In genomic region chr4:82428969-82429727, GRCh38 we compare ENCODE assay signal across 1 cellular context.
TF ChIP-seq lines count a peak whose summit lies in the region.

No MANE protein-coding gene starts in this region.

TF ChIP-seq in K562, 482 proteins besides CTCF, POLR2A, EP300 and RAD21 (continued from another document and continues in another):
- TF ChIP-seq MXD1 (CRISPR knock-in tag; IDR thresholded peaks at IDR 0.05; ENCODE audit: borderline replicate concordance, poor library complexity, severe bottlenecking) (peak; percentile 25), RNF2 (IDR thresholded peaks at IDR 0.05) (no peak), GTF2E2 (tag; IDR thresholded peaks at IDR 0.05) (peak; percentile 93), CHD7 (IDR thresholded peaks at IDR 0.05; ENCODE audit: low read depth, low read length) (no peak), POLR2AphosphoS5 (IDR thresholded peaks at IDR 0.05; ENCODE audit: control insufficient read depth, insufficient read depth, low read depth, low read length) (peak; percentile 97), ZNF316 (IDR thresholded peaks at IDR 0.05) (no peak), XRCC4 (IDR thresholded peaks at IDR 0.05; ENCODE audit: extremely low read depth, insufficient read depth, insufficient read length) (no peak), DDX20 (tag; IDR thresholded peaks at IDR 0.05; ENCODE audit: low read depth) (no peak), NCOR1 (IDR thresholded peaks at IDR 0.05) (peak; percentile 60), MTA2 (IDR thresholded peaks at IDR 0.05; ENCODE audit: low read depth) (no peak), GTF2A2 (tag; IDR thresholded peaks at IDR 0.05) (peak; percentile 79; the same call in 1 of the 2 replicates), NFE2L1 (tag; IDR thresholded peaks at IDR 0.05; ENCODE audit: borderline replicate concordance, low read depth) (no peak), MTF1 (CRISPR knock-in tag; IDR thresholded peaks at IDR 0.05; ENCODE audit: borderline replicate concordance) (no peak), ZNF324 (CRISPR knock-in tag; IDR thresholded peaks at IDR 0.05) (no peak), SMAD1 (IDR thresholded peaks at IDR 0.05; ENCODE audit: low read depth, low read length, partially characterized antibody) (peak; percentile 91), SMAD2 (IDR thresholded peaks at IDR 0.05; ENCODE audit: low read depth, low read length) (no peak), USF2 (CRISPR knock-in tag; IDR thresholded peaks at IDR 0.05) (no peak; the same call in 1 of the 2 replicates), FOXP1 (CRISPR knock-in tag; IDR thresholded peaks at IDR 0.05) (no peak), CHD4 (IDR thresholded peaks at IDR 0.05; ENCODE audit: insufficient read depth, insufficient replicate concordance, low read depth, low read length, poor library complexity, severe bottlenecking) (no peak), RUNX1 (IDR thresholded peaks at IDR 0.05; ENCODE audit: low read depth) (no peak), ZNF263 (CRISPR knock-in tag; IDR thresholded peaks at IDR 0.05; ENCODE audit: borderline replicate concordance) (peak; percentile 33; the same call in 1 of the 2 replicates), ZNF143 (CRISPR knock-in tag; IDR thresholded peaks at IDR 0.05) (no peak), BCOR (IDR thresholded peaks at IDR 0.05) (0 out of 2 replicates have a peak, but pooled peaks have one; percentile 24), PTTG1 (tag; IDR thresholded peaks at IDR 0.05; ENCODE audit: low read depth) (no peak), ZNF174 (CRISPR knock-in tag; IDR thresholded peaks at IDR 0.05) (no peak), NFIX (CRISPR knock-in tag; IDR thresholded peaks at IDR 0.05; ENCODE audit: low read depth) (no peak), FOS (IDR thresholded peaks at IDR 0.05; ENCODE audit: extremely low read depth, insufficient read length) (peak; percentile 8), NONO (IDR thresholded peaks at IDR 0.05; ENCODE audit: low read depth in 2 of 2, low read length in 1 of 2) (peak; percentile 65 to 86)
- TF ChIP-seq, protein P1, sequence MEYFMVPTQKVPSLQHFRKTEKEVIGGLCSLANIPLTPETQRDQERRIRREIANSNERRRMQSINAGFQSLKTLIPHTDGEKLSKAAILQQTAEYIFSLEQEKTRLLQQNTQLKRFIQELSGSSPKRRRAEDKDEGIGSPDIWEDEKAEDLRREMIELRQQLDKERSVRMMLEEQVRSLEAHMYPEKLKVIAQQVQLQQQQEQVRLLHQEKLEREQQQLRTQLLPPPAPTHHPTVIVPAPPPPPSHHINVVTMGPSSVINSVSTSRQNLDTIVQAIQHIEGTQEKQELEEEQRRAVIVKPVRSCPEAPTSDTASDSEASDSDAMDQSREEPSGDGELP (CRISPR knock-in tag; IDR thresholded peaks at IDR 0.05; ENCODE audit: borderline replicate concordance): peak; percentile 64
- TF ChIP-seq, protein P2, sequence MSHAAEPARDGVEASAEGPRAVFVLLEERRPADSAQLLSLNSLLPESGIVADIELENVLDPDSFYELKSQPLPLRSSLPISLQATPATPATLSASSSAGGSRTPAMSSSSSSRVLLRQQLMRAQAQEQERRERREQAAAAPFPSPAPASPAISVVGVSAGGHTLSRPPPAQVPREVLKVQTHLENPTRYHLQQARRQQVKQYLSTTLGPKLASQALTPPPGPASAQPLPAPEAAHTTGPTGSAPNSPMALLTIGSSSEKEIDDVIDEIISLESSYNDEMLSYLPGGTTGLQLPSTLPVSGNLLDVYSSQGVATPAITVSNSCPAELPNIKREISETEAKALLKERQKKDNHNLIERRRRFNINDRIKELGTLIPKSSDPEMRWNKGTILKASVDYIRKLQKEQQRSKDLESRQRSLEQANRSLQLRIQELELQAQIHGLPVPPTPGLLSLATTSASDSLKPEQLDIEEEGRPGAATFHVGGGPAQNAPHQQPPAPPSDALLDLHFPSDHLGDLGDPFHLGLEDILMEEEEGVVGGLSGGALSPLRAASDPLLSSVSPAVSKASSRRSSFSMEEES (CRISPR knock-in tag; IDR thresholded peaks at IDR 0.05): no peak
- TF ChIP-seq, protein P3, sequence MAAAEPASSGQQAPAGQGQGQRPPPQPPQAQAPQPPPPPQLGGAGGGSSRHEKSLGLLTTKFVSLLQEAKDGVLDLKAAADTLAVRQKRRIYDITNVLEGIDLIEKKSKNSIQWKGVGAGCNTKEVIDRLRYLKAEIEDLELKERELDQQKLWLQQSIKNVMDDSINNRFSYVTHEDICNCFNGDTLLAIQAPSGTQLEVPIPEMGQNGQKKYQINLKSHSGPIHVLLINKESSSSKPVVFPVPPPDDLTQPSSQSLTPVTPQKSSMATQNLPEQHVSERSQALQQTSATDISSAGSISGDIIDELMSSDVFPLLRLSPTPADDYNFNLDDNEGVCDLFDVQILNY (CRISPR knock-in tag; IDR thresholded peaks at IDR 0.05): no peak
- TF ChIP-seq, protein P4, sequence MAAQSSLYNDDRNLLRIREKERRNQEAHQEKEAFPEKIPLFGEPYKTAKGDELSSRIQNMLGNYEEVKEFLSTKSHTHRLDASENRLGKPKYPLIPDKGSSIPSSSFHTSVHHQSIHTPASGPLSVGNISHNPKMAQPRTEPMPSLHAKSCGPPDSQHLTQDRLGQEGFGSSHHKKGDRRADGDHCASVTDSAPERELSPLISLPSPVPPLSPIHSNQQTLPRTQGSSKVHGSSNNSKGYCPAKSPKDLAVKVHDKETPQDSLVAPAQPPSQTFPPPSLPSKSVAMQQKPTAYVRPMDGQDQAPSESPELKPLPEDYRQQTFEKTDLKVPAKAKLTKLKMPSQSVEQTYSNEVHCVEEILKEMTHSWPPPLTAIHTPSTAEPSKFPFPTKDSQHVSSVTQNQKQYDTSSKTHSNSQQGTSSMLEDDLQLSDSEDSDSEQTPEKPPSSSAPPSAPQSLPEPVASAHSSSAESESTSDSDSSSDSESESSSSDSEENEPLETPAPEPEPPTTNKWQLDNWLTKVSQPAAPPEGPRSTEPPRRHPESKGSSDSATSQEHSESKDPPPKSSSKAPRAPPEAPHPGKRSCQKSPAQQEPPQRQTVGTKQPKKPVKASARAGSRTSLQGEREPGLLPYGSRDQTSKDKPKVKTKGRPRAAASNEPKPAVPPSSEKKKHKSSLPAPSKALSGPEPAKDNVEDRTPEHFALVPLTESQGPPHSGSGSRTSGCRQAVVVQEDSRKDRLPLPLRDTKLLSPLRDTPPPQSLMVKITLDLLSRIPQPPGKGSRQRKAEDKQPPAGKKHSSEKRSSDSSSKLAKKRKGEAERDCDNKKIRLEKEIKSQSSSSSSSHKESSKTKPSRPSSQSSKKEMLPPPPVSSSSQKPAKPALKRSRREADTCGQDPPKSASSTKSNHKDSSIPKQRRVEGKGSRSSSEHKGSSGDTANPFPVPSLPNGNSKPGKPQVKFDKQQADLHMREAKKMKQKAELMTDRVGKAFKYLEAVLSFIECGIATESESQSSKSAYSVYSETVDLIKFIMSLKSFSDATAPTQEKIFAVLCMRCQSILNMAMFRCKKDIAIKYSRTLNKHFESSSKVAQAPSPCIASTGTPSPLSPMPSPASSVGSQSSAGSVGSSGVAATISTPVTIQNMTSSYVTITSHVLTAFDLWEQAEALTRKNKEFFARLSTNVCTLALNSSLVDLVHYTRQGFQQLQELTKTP (IDR thresholded peaks at IDR 0.05; ENCODE audit: low read depth in 1 of 2, partially characterized antibody in 2 of 2): no peak
- TF ChIP-seq, protein P5, sequence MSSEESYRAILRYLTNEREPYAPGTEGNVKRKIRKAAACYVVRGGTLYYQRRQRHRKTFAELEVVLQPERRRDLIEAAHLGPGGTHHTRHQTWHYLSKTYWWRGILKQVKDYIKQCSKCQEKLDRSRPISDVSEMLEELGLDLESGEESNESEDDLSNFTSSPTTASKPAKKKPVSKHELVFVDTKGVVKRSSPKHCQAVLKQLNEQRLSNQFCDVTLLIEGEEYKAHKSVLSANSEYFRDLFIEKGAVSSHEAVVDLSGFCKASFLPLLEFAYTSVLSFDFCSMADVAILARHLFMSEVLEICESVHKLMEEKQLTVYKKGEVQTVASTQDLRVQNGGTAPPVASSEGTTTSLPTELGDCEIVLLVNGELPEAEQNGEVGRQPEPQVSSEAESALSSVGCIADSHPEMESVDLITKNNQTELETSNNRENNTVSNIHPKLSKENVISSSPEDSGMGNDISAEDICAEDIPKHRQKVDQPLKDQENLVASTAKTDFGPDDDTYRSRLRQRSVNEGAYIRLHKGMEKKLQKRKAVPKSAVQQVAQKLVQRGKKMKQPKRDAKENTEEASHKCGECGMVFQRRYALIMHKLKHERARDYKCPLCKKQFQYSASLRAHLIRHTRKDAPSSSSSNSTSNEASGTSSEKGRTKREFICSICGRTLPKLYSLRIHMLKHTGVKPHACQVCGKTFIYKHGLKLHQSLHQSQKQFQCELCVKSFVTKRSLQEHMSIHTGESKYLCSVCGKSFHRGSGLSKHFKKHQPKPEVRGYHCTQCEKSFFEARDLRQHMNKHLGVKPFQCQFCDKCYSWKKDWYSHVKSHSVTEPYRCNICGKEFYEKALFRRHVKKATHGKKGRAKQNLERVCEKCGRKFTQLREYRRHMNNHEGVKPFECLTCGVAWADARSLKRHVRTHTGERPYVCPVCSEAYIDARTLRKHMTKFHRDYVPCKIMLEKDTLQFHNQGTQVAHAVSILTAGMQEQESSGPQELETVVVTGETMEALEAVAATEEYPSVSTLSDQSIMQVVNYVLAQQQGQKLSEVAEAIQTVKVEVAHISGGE (CRISPR knock-in tag; IDR thresholded peaks at IDR 0.05): peak in 1 of 3 experiments; percentile 76; a peak in 2 of 6 replicates
